In genomic region chr2:48860391-48860790, GRCh38 we compare ENCODE assay signal across 22 cellular contexts.
DNase-seq lines count a peak whose midpoint lies in the region; ATAC-seq, FAIRE-seq and TF ChIP-seq lines count a peak whose summit lies in the region.
"Had no signal": no experiment of that assay in that cellular context is flagged by ENCODE, and none has a peak within 500 bp of the region (broad histone marks: within the 10 kb centered on the region; RNA-seq: fewer than 3 reads in every experiment).

No MANE protein-coding gene starts in this region.

- H3K4me3 ChIP-seq in BE2C (ENCODE audit: low read depth, low read length) (no peak overlapping the region), GM23248 (no peak overlapping the region)
- no peak overlapping the region for H3K4me3 ChIP-seq in CD8-positive, alpha-beta T cell (ENCODE audit: low read depth, low read length)

- H3K27ac Mint-ChIP-seq in WTC11, result no peak overlapping the region
- H3K27ac Mint-ChIP-seq in CD8-positive, alpha-beta T cell, result no peak overlapping the region
- H3K27ac Mint-ChIP-seq: CD4-positive, CD25-positive, alpha-beta regulatory T cell; H9; HFFc6 had no signal

- no peak for TF ChIP-seq CTCF in BE2C (IDR thresholded peaks at IDR 0.05; ENCODE audit: low read depth, low read length)
- no peak for TF ChIP-seq CTCF in WTC11 (IDR thresholded peaks at IDR 0.05)
- TF ChIP-seq CTCF in CD8-positive, alpha-beta T cell (IDR thresholded peaks at IDR 0.05), result no peak
- no peak for TF ChIP-seq CTCF in D721Med (IDR thresholded peaks at IDR 0.05; ENCODE audit: insufficient read depth, missing control alignments)
- no peak for TF ChIP-seq CTCF in GM13977 (IDR thresholded peaks at IDR 0.05; ENCODE audit: extremely low read depth, insufficient read depth, missing control alignments)

- H4K20me1 ChIP-seq in GM23248 (ENCODE audit: insufficient read depth), result no peaks in the 10 kb centered on the region

- peak; percentile 14 for DNase-seq in BE2C
- peak; percentile 11 for DNase-seq in GM23248
- no peak for DNase-seq in WTC11 (ENCODE audit: low spot score)
- peak; percentile 9 for DNase-seq in hepatic stellate cell (ENCODE audit: low spot score)
- no peak for DNase-seq in CD8-positive, alpha-beta T cell
- no peak for DNase-seq in D721Med (ENCODE audit: insufficient read length, low spot score)
- no peak for DNase-seq in GM13977 (ENCODE audit: low spot score)
- DNase-seq: 8988T; Caco-2; CD4-positive, CD25-positive, alpha-beta regulatory T cell; DND-41; H9; HFFc6; NCI-H1105 treated with DMSO at 0.1 percent for 48 hours; NCI-H2029 treated with DMSO at 0.1 percent for 48 hours; NCI-H2171; NCI-H345; NCI-H774; NK-92 treated with Interleukin-12 subunit alpha and Interleukin-12 subunit beta, amount 100 ng/mL, for 24 hours had no signal

- no peaks in the 10 kb centered on the region for H3K36me3 Mint-ChIP-seq in WTC11
- H3K36me3 Mint-ChIP-seq in CD8-positive, alpha-beta T cell, result no peaks in the 10 kb centered on the region
- H3K36me3 Mint-ChIP-seq: CD4-positive, CD25-positive, alpha-beta regulatory T cell had no signal

- intact Hi-C loops in CD8-positive, alpha-beta T cell (cut with DNase I, micrococcal nuclease), result no loop called here

- H3K27me3 ChIP-seq in BE2C (no peaks in the 10 kb centered on the region), GM23248 (replicated peaks; ENCODE audit: insufficient read depth) (no peaks in the 10 kb centered on the region)
- H3K27me3 ChIP-seq in CD8-positive, alpha-beta T cell (ENCODE audit: insufficient read depth, low read length), result no peaks in the 10 kb centered on the region

- H3K4me1 Mint-ChIP-seq in WTC11, result peaks cover 4% of the 10 kb centered on the region; the same call in 1 of the 2 replicates
- H3K4me1 Mint-ChIP-seq in CD8-positive, alpha-beta T cell (ENCODE audit: low read depth), result no peaks in the 10 kb centered on the region
- H3K4me1 Mint-ChIP-seq: CD4-positive, CD25-positive, alpha-beta regulatory T cell had no signal

- no peaks in the 10 kb centered on the region for H3K9me3 Mint-ChIP-seq in WTC11
- no peaks in the 10 kb centered on the region for H3K9me3 Mint-ChIP-seq in CD8-positive, alpha-beta T cell
- H3K9me3 Mint-ChIP-seq: H9 had no signal

- no peaks in the 10 kb centered on the region for H3K79me2 ChIP-seq in GM23248 (ENCODE audit: insufficient read depth)

- H3K4me2 ChIP-seq in GM23248 (ENCODE audit: unreplicated experiment), result no peak overlapping the region
- H3K4me2 ChIP-seq: KMS-11 had no signal

- H3K4me3 Mint-ChIP-seq in WTC11, result no peak overlapping the region
- H3K4me3 Mint-ChIP-seq in CD8-positive, alpha-beta T cell, result no peak overlapping the region
- H3K4me3 Mint-ChIP-seq: CD4-positive, CD25-positive, alpha-beta regulatory T cell; H9; HFFc6 had no signal

- ATAC-seq in WTC11 (0 out of 2 replicates have a peak, but pooled peaks have one; percentile 18), HG03469 (IDR thresholded peaks at IDR 0.05; ENCODE audit: unreplicated experiment) (no peak)
- no peak for ATAC-seq in CD8-positive, alpha-beta T cell

- no peak overlapping the region for H3K9ac ChIP-seq in GM23248
- H3K9ac ChIP-seq: KMS-11 had no signal

- CTCF ChIA-PET in WTC11 (lab: Charles Lee), result no interaction called here
- CTCF ChIA-PET in CD8-positive, alpha-beta T cell (lab: Charles Lee), result no interaction called here

- no peak for FAIRE-seq in D721Med (lab: Jason Lieb, UNC)

- WGBS in GM23248 (ENCODE audit: low coverage in 1 of 2, low lambda C conversion rate in 2 of 2, missing lambda C conversion rate in 2 of 2), 2 experiments, result 29 to 49% methylated on average over 2 of the region's 2 CpGs

- no peaks in the 10 kb centered on the region for H3K9me2 ChIP-seq in GM23248 (ENCODE audit: insufficient read depth)

- H3K36me3 ChIP-seq in BE2C, result no peaks in the 10 kb centered on the region
- H3K36me3 ChIP-seq in GM23248 (ENCODE audit: low read depth), result no peaks in the 10 kb centered on the region
- no peaks in the 10 kb centered on the region for H3K36me3 ChIP-seq in CD8-positive, alpha-beta T cell (ENCODE audit: insufficient read depth, low read length)

- in situ Hi-C loops in GM23248 (cut with MboI) (no loop called here), GM13977 (cut with MboI; ENCODE audit: low pct_unique_long_range_greater_than_20kb, low sequenced_read_pairs, unreplicated experiment) (no loop called here)

- H3K27ac ChIP-seq in GM23248, result no peak overlapping the region
- H3K27ac ChIP-seq in CD8-positive, alpha-beta T cell (ENCODE audit: low read depth, low read length), result no peak overlapping the region
- H3K27ac ChIP-seq: HL-60, KMS-11 had no signal

- H3K4me1 ChIP-seq in BE2C, result no peaks in the 10 kb centered on the region
- H3K4me1 ChIP-seq in GM23248 (ENCODE audit: insufficient read depth), result no peaks in the 10 kb centered on the region
- H3K4me1 ChIP-seq in CD8-positive, alpha-beta T cell (ENCODE audit: insufficient read depth, low read length), result no peaks in the 10 kb centered on the region
- H3K4me1 ChIP-seq: Caco-2 had no signal

- H2AFZ ChIP-seq in GM23248, result no peak overlapping the region

- H3K9me3 ChIP-seq in BE2C, result no peaks in the 10 kb centered on the region
- H3K9me3 ChIP-seq in GM23248 (ENCODE audit: low read depth), result no peaks in the 10 kb centered on the region
- no peaks in the 10 kb centered on the region for H3K9me3 ChIP-seq in CD8-positive, alpha-beta T cell (ENCODE audit: low read length)
- H3K9me3 ChIP-seq: Caco-2 had no signal

- POLR2A ChIA-PET in WTC11 (lab: Charles Lee), result interaction anchor here (0.6 kb wide), 1 partner anchor 51 kb away, joined by 7 read pairs; no protein-coding TSS in a partner anchor
- POLR2A ChIA-PET in CD8-positive, alpha-beta T cell (lab: Charles Lee), result no interaction called here

- no peaks in the 10 kb centered on the region for H3F3A ChIP-seq in GM23248 (ENCODE audit: insufficient read depth)

- no peaks in the 10 kb centered on the region for H3K27me3 Mint-ChIP-seq in WTC11 (ENCODE audit: low read depth)
- peaks cover 10% of the 10 kb centered on the region for H3K27me3 Mint-ChIP-seq in CD8-positive, alpha-beta T cell (ENCODE audit: low read depth)

TF ChIP-seq in WTC11, 78 proteins besides CTCF, POLR2A, EP300 and RAD21:
- TF ChIP-seq CDX4 (CRISPR knock-in tag; IDR thresholded peaks at IDR 0.05; ENCODE audit: borderline replicate concordance) (no peak), ZNF263 (CRISPR knock-in tag; IDR thresholded peaks at IDR 0.05; ENCODE audit: low read depth) (no peak)
TF ChIP-seq in WTC11: peak in this region for 0.

Comparison
In these comparisons a context has a peak if more than half of its experiments do, and no peak if none do; other contexts are left out.
1. DNase-seq: peak in BE2C (single experiment), GM23248 (single experiment) and hepatic stellate cell (single experiment); none in WTC11 (single experiment), CD8-positive, alpha-beta T cell (0 of 7), D721Med (single experiment) and GM13977 (single experiment).